In the genomic region with DNA sequence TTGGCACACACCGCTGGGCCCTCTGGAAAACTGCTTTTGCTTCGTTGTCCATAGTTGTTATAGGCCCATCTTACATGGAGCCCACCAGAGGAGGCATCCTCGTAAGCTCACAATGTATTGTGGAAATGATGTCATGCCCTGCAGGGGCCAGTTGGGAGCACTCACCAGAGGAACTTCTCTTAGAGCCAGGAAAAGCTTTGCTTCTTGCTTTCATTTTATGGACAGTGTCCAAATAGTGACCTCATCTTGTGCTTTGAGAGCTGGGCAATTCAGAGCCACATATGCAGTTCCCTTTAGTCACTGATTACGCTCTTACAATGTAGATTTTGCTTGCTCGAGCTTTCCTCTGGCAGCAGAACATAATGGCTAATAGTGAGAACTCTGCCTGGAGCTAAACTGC, we compare ENCODE assay signal across 12 cellular contexts.
A peak's percentile ranks its signal among the peaks of the same experiment; 100 is the strongest.
DNase-seq lines count a peak whose midpoint lies in the region; ATAC-seq and TF ChIP-seq lines count a peak whose summit lies in the region.
"Had no signal": no experiment of that assay in that cellular context is flagged by ENCODE, and none has a peak within 500 bp of the region (broad histone marks: within the 10 kb centered on the region; RNA-seq: fewer than 3 reads in every experiment).

No MANE protein-coding gene starts in this region.

- H3K4me3 Mint-ChIP-seq in nephron progenitor cell: no peak overlapping the region
- H3K4me3 Mint-ChIP-seq in activated naive CD8-positive, alpha-beta T cell treated with anti-CD3 and anti-CD28 coated beads for 36 hours: no peak overlapping the region
- H3K4me3 Mint-ChIP-seq in effector memory CD8-positive, alpha-beta T cell: no peak overlapping the region

- H3K4me1 Mint-ChIP-seq in nephron progenitor cell: no peaks in the 10 kb centered on the region
- no peaks in the 10 kb centered on the region for H3K4me1 Mint-ChIP-seq in activated naive CD8-positive, alpha-beta T cell treated with anti-CD3 and anti-CD28 coated beads for 36 hours
- no peaks in the 10 kb centered on the region for H3K4me1 Mint-ChIP-seq in effector memory CD8-positive, alpha-beta T cell (ENCODE audit: low read depth in 2 of 2)

- ATAC-seq in effector memory CD8-positive, alpha-beta T cell (replicated peaks): no peak

- H3K36me3 Mint-ChIP-seq in nephron progenitor cell (ENCODE audit: low read depth): no peaks in the 10 kb centered on the region
- no peaks in the 10 kb centered on the region for H3K36me3 Mint-ChIP-seq in activated naive CD8-positive, alpha-beta T cell treated with anti-CD3 and anti-CD28 coated beads for 36 hours
- no peaks in the 10 kb centered on the region for H3K36me3 Mint-ChIP-seq in effector memory CD8-positive, alpha-beta T cell (ENCODE audit: insufficient read depth)

- TF ChIP-seq CTCF in AG09319 (IDR thresholded peaks at IDR 0.05; ENCODE audit: low read depth, low read length) (no peak), dorsolateral prefrontal cortex (IDR thresholded peaks at IDR 0.05 in 54 of 56, conservative IDR thresholded peaks at IDR 0.05 in 2 of 56; ENCODE audit: low read depth in 1 of 56, partially characterized antibody in 56 of 56) (peak in 16 of 56 donors; percentile 7 to 31 (median 17)), nephron progenitor cell (IDR thresholded peaks at IDR 0.05) (no peak)

- no peaks in the 10 kb centered on the region for H3K9me3 Mint-ChIP-seq in nephron progenitor cell
- no peaks in the 10 kb centered on the region for H3K9me3 Mint-ChIP-seq in activated naive CD8-positive, alpha-beta T cell treated with anti-CD3 and anti-CD28 coated beads for 36 hours
- H3K9me3 Mint-ChIP-seq in effector memory CD8-positive, alpha-beta T cell: no peaks in the 10 kb centered on the region

- H3K27ac ChIP-seq in dorsolateral prefrontal cortex: peak overlapping the region in 51 of 59 donors; percentile 4 to 81 (median 59)

- peak overlapping the region in 4 of 59 donors; percentile 2 to 26 (median 5) for H3K4me3 ChIP-seq in dorsolateral prefrontal cortex

- H3K27ac Mint-ChIP-seq in nephron progenitor cell: no peak overlapping the region
- no peak overlapping the region for H3K27ac Mint-ChIP-seq in activated naive CD8-positive, alpha-beta T cell treated with anti-CD3 and anti-CD28 coated beads for 36 hours
- H3K27ac Mint-ChIP-seq in effector memory CD8-positive, alpha-beta T cell: no peak overlapping the region

- H3K27me3 Mint-ChIP-seq in nephron progenitor cell (ENCODE audit: low read depth, poor library complexity): peaks cover 3% of the 10 kb centered on the region
- peaks cover 17% of the 10 kb centered on the region for H3K27me3 Mint-ChIP-seq in activated naive CD8-positive, alpha-beta T cell treated with anti-CD3 and anti-CD28 coated beads for 36 hours
- H3K27me3 Mint-ChIP-seq in effector memory CD8-positive, alpha-beta T cell: peaks cover 35 to 42% of the 10 kb centered on the region in 2 donors

- H3K27me3 ChIP-seq in dorsolateral prefrontal cortex: no peaks in the 10 kb centered on the region

- peak; percentile 1 for DNase-seq in AG09319 (ENCODE audit: extremely low read depth, low read depth)
- peak; percentile 31 for DNase-seq in NCI-H226
- peak in 2 of 10 donors; percentile 27 to 33 for DNase-seq in dorsolateral prefrontal cortex
- peak; percentile 47 to 72 for DNase-seq in lung microvascular endothelial cell (ENCODE audit: low read depth in 2 of 2)
- no peak for DNase-seq in UCSD-AML1 (lab: John Stamatoyannopoulos, UW; ENCODE audit: unreplicated experiment)
- no peak for DNase-seq in nephron progenitor cell
- DNase-seq in activated naive CD8-positive, alpha-beta T cell treated with anti-CD3 and anti-CD28 coated beads for 36 hours: no peak
- no peak for DNase-seq in effector memory CD8-positive, alpha-beta T cell
- DNase-seq: activated naive CD4-positive, alpha-beta T cell treated with anti-CD3 and anti-CD28 coated beads, Interleukin-2, amount 50 U/mL, for 16 hours; COR-L47; SIG-M5; stimulated activated CD4-positive, alpha-beta T cell treated with anti-CD3 and anti-CD28 coated beads, Interleukin-4, amount 100 ng/mL, for 1 hour had no signal

- intact Hi-C loops in dorsolateral prefrontal cortex (cut with DNase I): loop anchor here (5.0 to 10.0 kb wide), 3 partner anchors 158 to 344 kb away; no protein-coding TSS in a partner anchor

Comparison
In these comparisons a context has a peak if more than half of its experiments do, and no peak if none do; other contexts are left out.
1. DNase-seq: peak in AG09319 (single experiment), NCI-H226 (single experiment) and lung microvascular endothelial cell (2 of 2); none in UCSD-AML1 (single experiment), nephron progenitor cell (single experiment), activated naive CD8-positive, alpha-beta T cell treated with anti-CD3 and anti-CD28 coated beads for 36 hours (single experiment) and effector memory CD8-positive, alpha-beta T cell (0 of 3).